28 cellular contexts compared by ENCODE assay signal in genomic region chr14:104899781-104900180, GRCh38. TPM values are rescaled to one million over a fixed set of nuclear protein-coding genes. Genes with fewer than 3 reads are reported as not detected.
"Had no signal": no experiment of that assay in that cellular context is flagged by ENCODE, and none has a peak within 500 bp of the region (broad histone marks: within the 10 kb centered on the region; RNA-seq: fewer than 3 reads in every experiment).

No MANE protein-coding gene starts in this region.

- H3K27ac ChIP-seq: HL-60, PC-9, Peyer's patch, SJSA1, SK-N-MC had no signal

- DNase-seq: MG63; NCI-H1092; NCI-H1105 treated with DMSO at 0.1 percent for 48 hours; NCI-H1417 treated with DMSO at 0.1 percent for 48 hours; NCI-H146; NCI-H1694 treated with DMSO at 0.1 percent for 48 hours; NCI-H1930; NCI-H2081; NCI-H2107; NCI-H446; NCI-H510A; NCI-H524 treated with DMSO at 0.1 percent for 48 hours; NCI-H69; NCI-H774; NK-92 treated with Interleukin-12 subunit alpha and Interleukin-12 subunit beta, amount 100 ng/mL, for 24 hours; OCI-M1; PC-9; Peyer's patch; Right ventricle myocardium superior; SIG-M5; T-cell had no signal

- H3K9me3 ChIP-seq: Peyer's patch had no signal

- H2AFZ ChIP-seq: PC-9 had no signal

- H3K4me2 ChIP-seq: PC-9 had no signal

- FAIRE-seq: HTR-8/SVneo, K562 had no signal

- H3K36me3 ChIP-seq: MG63, SJSA1 had no signal

- H3K4me3 ChIP-seq: K562, MG63, PC-9, Peyer's patch, SJSA1, SK-N-MC had no signal

- ATAC-seq: K562, T-cell had no signal

- H3K4me1 ChIP-seq: Peyer's patch, SJSA1 had no signal

- H3K27me3 ChIP-seq: MG63, Peyer's patch, SJSA1 had no signal

RNA-seq across cellular contexts. Expression of gene PLD4, which starts 24.9 kb away (rescaled TPM):
- total RNA-seq: PC-9, RPMI7951, SJSA1 had no signal
- polyA plus RNA-seq: K562 had no signal

RNA-seq across cellular contexts. Expression of gene CEP170B, which starts 34.7 kb away (rescaled TPM):
- polyA plus RNA-seq: IgD-negative memory B cell had no signal
